Comparison of ENCODE assay signal across 1 cellular context in the genomic region with DNA sequence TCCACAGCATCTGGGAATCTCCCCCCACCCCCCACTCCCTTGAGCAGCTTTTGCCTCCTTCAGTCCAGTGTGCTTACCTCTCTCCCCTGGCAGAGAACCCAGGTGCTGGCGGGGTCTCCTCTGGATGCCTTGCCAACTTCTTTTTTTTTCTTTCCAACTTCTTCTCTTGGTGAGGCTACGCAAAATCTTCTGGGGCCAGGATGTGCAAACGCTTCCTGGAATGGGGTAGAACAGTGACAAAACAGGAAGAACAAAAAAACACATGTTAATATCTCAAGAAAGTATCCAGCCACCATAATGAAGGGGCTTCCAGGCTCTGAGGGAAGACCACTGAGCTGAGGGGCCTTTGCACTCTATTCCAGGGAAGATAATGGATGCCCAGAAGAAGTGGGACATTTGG.
TF ChIP-seq lines count a peak whose summit lies in the region.

No MANE protein-coding gene starts in this region.

TF ChIP-seq in GM12878, 131 proteins besides CTCF, POLR2A, EP300 and RAD21:
- no peak for TF ChIP-seq PML (IDR thresholded peaks at IDR 0.05; ENCODE audit: low read length)
- no peak for TF ChIP-seq NR2C2 (IDR thresholded peaks at IDR 0.05; ENCODE audit: borderline replicate concordance, control insufficient read depth, insufficient read length, low read depth)
- TF ChIP-seq, protein P1, sequence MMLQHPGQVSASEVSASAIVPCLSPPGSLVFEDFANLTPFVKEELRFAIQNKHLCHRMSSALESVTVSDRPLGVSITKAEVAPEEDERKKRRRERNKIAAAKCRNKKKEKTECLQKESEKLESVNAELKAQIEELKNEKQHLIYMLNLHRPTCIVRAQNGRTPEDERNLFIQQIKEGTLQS (IDR thresholded peaks at IDR 0.05; ENCODE audit: borderline replicate concordance, extremely low read depth, low read depth, low read length), result no peak
- no peak for TF ChIP-seq STAT3 (IDR thresholded peaks at IDR 0.05; ENCODE audit: low read depth, low read length)
- no peak for TF ChIP-seq BACH1 (IDR thresholded peaks at IDR 0.05; ENCODE audit: borderline replicate concordance)
- TF ChIP-seq, protein P2, sequence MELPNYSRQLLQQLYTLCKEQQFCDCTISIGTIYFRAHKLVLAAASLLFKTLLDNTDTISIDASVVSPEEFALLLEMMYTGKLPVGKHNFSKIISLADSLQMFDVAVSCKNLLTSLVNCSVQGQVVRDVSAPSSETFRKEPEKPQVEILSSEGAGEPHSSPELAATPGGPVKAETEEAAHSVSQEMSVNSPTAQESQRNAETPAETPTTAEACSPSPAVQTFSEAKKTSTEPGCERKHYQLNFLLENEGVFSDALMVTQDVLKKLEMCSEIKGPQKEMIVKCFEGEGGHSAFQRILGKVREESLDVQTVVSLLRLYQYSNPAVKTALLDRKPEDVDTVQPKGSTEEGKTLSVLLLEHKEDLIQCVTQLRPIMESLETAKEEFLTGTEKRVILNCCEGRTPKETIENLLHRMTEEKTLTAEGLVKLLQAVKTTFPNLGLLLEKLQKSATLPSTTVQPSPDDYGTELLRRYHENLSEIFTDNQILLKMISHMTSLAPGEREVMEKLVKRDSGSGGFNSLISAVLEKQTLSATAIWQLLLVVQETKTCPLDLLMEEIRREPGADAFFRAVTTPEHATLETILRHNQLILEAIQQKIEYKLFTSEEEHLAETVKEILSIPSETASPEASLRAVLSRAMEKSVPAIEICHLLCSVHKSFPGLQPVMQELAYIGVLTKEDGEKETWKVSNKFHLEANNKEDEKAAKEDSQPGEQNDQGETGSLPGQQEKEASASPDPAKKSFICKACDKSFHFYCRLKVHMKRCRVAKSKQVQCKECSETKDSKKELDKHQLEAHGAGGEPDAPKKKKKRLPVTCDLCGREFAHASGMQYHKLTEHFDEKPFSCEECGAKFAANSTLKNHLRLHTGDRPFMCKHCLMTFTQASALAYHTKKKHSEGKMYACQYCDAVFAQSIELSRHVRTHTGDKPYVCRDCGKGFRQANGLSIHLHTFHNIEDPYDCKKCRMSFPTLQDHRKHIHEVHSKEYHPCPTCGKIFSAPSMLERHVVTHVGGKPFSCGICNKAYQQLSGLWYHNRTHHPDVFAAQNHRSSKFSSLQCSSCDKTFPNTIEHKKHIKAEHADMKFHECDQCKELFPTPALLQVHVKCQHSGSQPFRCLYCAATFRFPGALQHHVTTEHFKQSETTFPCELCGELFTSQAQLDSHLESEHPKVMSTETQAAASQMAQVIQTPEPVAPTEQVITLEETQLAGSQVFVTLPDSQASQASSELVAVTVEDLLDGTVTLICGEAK (IDR thresholded peaks at IDR 0.05; ENCODE audit: borderline replicate concordance), result no peak
- TF ChIP-seq RB1 (IDR thresholded peaks at IDR 0.05; ENCODE audit: borderline replicate concordance), result no peak
- TF ChIP-seq, protein P3, sequence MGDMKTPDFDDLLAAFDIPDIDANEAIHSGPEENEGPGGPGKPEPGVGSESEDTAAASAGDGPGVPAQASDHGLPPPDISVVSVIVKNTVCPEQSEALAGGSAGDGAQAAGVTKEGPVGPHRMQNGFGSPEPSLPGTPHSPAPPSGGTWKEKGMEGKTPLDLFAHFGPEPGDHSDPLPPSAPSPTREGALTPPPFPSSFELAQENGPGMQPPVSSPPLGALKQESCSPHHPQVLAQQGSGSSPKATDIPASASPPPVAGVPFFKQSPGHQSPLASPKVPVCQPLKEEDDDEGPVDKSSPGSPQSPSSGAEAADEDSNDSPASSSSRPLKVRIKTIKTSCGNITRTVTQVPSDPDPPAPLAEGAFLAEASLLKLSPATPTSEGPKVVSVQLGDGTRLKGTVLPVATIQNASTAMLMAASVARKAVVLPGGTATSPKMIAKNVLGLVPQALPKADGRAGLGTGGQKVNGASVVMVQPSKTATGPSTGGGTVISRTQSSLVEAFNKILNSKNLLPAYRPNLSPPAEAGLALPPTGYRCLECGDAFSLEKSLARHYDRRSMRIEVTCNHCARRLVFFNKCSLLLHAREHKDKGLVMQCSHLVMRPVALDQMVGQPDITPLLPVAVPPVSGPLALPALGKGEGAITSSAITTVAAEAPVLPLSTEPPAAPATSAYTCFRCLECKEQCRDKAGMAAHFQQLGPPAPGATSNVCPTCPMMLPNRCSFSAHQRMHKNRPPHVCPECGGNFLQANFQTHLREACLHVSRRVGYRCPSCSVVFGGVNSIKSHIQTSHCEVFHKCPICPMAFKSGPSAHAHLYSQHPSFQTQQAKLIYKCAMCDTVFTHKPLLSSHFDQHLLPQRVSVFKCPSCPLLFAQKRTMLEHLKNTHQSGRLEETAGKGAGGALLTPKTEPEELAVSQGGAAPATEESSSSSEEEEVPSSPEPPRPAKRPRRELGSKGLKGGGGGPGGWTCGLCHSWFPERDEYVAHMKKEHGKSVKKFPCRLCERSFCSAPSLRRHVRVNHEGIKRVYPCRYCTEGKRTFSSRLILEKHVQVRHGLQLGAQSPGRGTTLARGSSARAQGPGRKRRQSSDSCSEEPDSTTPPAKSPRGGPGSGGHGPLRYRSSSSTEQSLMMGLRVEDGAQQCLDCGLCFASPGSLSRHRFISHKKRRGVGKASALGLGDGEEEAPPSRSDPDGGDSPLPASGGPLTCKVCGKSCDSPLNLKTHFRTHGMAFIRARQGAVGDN (IDR thresholded peaks at IDR 0.05), result no peak
- TF ChIP-seq, protein P4, sequence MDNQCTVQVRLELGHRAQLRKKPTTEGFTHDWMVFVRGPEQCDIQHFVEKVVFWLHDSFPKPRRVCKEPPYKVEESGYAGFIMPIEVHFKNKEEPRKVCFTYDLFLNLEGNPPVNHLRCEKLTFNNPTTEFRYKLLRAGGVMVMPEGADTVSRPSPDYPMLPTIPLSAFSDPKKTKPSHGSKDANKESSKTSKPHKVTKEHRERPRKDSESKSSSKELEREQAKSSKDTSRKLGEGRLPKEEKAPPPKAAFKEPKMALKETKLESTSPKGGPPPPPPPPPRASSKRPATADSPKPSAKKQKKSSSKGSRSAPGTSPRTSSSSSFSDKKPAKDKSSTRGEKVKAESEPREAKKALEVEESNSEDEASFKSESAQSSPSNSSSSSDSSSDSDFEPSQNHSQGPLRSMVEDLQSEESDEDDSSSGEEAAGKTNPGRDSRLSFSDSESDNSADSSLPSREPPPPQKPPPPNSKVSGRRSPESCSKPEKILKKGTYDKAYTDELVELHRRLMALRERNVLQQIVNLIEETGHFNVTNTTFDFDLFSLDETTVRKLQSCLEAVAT (IDR thresholded peaks at IDR 0.05), result no peak
- TF ChIP-seq, protein P5, sequence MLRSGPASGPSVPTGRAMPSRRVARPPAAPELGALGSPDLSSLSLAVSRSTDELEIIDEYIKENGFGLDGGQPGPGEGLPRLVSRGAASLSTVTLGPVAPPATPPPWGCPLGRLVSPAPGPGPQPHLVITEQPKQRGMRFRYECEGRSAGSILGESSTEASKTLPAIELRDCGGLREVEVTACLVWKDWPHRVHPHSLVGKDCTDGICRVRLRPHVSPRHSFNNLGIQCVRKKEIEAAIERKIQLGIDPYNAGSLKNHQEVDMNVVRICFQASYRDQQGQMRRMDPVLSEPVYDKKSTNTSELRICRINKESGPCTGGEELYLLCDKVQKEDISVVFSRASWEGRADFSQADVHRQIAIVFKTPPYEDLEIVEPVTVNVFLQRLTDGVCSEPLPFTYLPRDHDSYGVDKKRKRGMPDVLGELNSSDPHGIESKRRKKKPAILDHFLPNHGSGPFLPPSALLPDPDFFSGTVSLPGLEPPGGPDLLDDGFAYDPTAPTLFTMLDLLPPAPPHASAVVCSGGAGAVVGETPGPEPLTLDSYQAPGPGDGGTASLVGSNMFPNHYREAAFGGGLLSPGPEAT (IDR thresholded peaks at IDR 0.05; ENCODE audit: low read depth), result no peak
- TF ChIP-seq, protein P6, sequence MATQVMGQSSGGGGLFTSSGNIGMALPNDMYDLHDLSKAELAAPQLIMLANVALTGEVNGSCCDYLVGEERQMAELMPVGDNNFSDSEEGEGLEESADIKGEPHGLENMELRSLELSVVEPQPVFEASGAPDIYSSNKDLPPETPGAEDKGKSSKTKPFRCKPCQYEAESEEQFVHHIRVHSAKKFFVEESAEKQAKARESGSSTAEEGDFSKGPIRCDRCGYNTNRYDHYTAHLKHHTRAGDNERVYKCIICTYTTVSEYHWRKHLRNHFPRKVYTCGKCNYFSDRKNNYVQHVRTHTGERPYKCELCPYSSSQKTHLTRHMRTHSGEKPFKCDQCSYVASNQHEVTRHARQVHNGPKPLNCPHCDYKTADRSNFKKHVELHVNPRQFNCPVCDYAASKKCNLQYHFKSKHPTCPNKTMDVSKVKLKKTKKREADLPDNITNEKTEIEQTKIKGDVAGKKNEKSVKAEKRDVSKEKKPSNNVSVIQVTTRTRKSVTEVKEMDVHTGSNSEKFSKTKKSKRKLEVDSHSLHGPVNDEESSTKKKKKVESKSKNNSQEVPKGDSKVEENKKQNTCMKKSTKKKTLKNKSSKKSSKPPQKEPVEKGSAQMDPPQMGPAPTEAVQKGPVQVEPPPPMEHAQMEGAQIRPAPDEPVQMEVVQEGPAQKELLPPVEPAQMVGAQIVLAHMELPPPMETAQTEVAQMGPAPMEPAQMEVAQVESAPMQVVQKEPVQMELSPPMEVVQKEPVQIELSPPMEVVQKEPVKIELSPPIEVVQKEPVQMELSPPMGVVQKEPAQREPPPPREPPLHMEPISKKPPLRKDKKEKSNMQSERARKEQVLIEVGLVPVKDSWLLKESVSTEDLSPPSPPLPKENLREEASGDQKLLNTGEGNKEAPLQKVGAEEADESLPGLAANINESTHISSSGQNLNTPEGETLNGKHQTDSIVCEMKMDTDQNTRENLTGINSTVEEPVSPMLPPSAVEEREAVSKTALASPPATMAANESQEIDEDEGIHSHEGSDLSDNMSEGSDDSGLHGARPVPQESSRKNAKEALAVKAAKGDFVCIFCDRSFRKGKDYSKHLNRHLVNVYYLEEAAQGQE (IDR thresholded peaks at IDR 0.05; ENCODE audit: low read depth, low read length), result no peak
- TF ChIP-seq, protein P7, sequence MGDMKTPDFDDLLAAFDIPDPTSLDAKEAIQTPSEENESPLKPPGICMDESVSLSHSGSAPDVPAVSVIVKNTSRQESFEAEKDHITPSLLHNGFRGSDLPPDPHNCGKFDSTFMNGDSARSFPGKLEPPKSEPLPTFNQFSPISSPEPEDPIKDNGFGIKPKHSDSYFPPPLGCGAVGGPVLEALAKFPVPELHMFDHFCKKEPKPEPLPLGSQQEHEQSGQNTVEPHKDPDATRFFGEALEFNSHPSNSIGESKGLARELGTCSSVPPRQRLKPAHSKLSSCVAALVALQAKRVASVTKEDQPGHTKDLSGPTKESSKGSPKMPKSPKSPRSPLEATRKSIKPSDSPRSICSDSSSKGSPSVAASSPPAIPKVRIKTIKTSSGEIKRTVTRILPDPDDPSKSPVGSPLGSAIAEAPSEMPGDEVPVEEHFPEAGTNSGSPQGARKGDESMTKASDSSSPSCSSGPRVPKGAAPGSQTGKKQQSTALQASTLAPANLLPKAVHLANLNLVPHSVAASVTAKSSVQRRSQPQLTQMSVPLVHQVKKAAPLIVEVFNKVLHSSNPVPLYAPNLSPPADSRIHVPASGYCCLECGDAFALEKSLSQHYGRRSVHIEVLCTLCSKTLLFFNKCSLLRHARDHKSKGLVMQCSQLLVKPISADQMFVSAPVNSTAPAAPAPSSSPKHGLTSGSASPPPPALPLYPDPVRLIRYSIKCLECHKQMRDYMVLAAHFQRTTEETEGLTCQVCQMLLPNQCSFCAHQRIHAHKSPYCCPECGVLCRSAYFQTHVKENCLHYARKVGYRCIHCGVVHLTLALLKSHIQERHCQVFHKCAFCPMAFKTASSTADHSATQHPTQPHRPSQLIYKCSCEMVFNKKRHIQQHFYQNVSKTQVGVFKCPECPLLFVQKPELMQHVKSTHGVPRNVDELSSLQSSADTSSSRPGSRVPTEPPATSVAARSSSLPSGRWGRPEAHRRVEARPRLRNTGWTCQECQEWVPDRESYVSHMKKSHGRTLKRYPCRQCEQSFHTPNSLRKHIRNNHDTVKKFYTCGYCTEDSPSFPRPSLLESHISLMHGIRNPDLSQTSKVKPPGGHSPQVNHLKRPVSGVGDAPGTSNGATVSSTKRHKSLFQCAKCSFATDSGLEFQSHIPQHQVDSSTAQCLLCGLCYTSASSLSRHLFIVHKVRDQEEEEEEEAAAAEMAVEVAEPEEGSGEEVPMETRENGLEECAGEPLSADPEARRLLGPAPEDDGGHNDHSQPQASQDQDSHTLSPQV (IDR thresholded peaks at IDR 0.05), result no peak
